Comparison of ENCODE assay signal across 30 cellular contexts in the genomic region with DNA sequence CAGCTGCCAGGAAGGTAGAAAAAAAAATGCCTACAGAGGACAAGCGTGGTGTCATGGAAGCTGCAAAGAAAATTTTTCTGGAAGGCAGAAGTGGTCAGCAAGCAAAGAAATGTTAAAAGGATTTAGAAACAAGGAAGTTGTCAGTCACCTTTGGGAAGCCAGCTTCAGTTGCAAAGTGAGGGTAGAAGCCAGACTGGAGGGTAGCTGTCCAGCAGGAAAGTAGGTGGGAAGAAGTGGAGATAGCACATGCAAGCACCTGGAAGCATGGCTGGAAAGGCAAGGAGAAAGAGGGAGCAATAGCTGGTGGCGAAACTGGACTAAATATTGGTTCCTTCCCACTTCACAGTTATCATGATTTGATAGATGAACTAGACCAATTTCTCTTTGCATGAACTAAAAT.
"Had no signal": no experiment of that assay in that cellular context is flagged by ENCODE, and none has a peak within 500 bp of the region (broad histone marks: within the 10 kb centered on the region; RNA-seq: fewer than 3 reads in every experiment).

No MANE protein-coding gene starts in this region.

- ATAC-seq: activated CD4-positive, CD25-positive, alpha-beta regulatory T cell treated with anti-CD3 and anti-CD28 coated beads, Interleukin-2, amount 50 U/mL, for 24 hours; left lung; pancreas; sciatic nerve had no signal

- FAIRE-seq: islet of Langerhans, pancreas, TTC549, urothelium cell line had no signal

- H3K4me3 ChIP-seq: esophagus squamous epithelium, left lung, lung, pancreas, prostate gland, skin epidermis, thoracic aorta had no signal

- DNase-seq: activated CD4-positive, alpha-beta memory T cell treated with anti-CD3 and anti-CD28 coated beads for 36 hours; activated CD4-positive, alpha-beta T cell treated with anti-CD3 and anti-CD28 coated beads for 48 hours; activated CD8-positive, alpha-beta memory T cell treated with anti-CD3 and anti-CD28 coated beads, Interleukin-2, amount 50 U/mL, for 48 hours; activated gamma-delta T cell; activated naive CD4-positive, alpha-beta T cell treated with anti-CD3 and anti-CD28 coated beads, Interleukin-2, amount 10 ng/mL, durations not matched to agents 7 days and 5 days; activated T-cell treated with anti-CD3 and anti-CD28 coated beads, Interleukin-2, amount 50 U/mL, for 24 hours; amygdala; caudate nucleus; endodermal cell; esophagus squamous epithelium; foreskin melanocyte; left lung; mesendoderm; pancreas; retina; stimulated activated CD4-positive, alpha-beta T cell treated with anti-CD3 and anti-CD28 coated beads, Interleukin-12 subunit alpha, Interleukin-12 subunit beta, amount 100 ng/mL, for 4 hours; stimulated activated CD4-positive, alpha-beta T cell treated with anti-CD3 and anti-CD28 coated beads, Interleukin-4, amount 100 ng/mL, for 1 hour; trophoblast cell; WERI-Rb-1 had no signal

- H3K9me3 ChIP-seq: esophagus squamous epithelium, left lung, pancreas, prostate gland, thoracic aorta had no signal

- H3K27ac ChIP-seq: esophagus squamous epithelium, left lung, pancreas, prostate gland, skin epidermis, thoracic aorta, WERI-Rb-1 had no signal

- H3K36me3 Mint-ChIP-seq: activated CD4-positive, alpha-beta memory T cell treated with anti-CD3 and anti-CD28 coated beads for 36 hours; activated naive CD4-positive, alpha-beta T cell treated with anti-CD3 and anti-CD28 coated beads, Interleukin-2, amount 10 ng/mL, durations not matched to agents 7 days and 5 days had no signal

- H3K27me3 Mint-ChIP-seq: activated T-cell treated with anti-CD3 and anti-CD28 coated beads, Interleukin-2, amount 50 U/mL, for 24 hours; stimulated activated naive CD8-positive, alpha-beta T cell treated with anti-CD3 and anti-CD28 coated beads, Interleukin-15, Interleukin-2, amounts not matched to agents 100 ng/mL and 50 ng/mL, for 24 hours had no signal

- H3K27ac Mint-ChIP-seq: activated CD4-positive, alpha-beta memory T cell treated with anti-CD3 and anti-CD28 coated beads for 36 hours; activated naive CD4-positive, alpha-beta T cell treated with anti-CD3 and anti-CD28 coated beads, Interleukin-2, amount 10 ng/mL, durations not matched to agents 7 days and 5 days; activated T-cell treated with anti-CD3 and anti-CD28 coated beads, Interleukin-2, amount 50 U/mL, for 24 hours; endodermal cell; nephron; stimulated activated naive CD8-positive, alpha-beta T cell treated with anti-CD3 and anti-CD28 coated beads, Interleukin-15, Interleukin-2, amounts not matched to agents 100 ng/mL and 50 ng/mL, for 24 hours had no signal

- H3K4me1 ChIP-seq: esophagus squamous epithelium, pancreas, prostate gland had no signal

- H3K36me3 ChIP-seq: esophagus squamous epithelium, left lung, pancreas, prostate gland, thoracic aorta, WERI-Rb-1 had no signal

- H3K4me1 Mint-ChIP-seq: activated naive CD4-positive, alpha-beta T cell treated with anti-CD3 and anti-CD28 coated beads, Interleukin-2, amount 10 ng/mL, durations not matched to agents 7 days and 5 days; nephron had no signal

- H3K27me3 ChIP-seq: esophagus squamous epithelium, left lung, pancreas had no signal

- H3K4me3 Mint-ChIP-seq: activated CD4-positive, alpha-beta memory T cell treated with anti-CD3 and anti-CD28 coated beads for 36 hours; activated naive CD4-positive, alpha-beta T cell treated with anti-CD3 and anti-CD28 coated beads, Interleukin-2, amount 10 ng/mL, durations not matched to agents 7 days and 5 days; activated T-cell treated with anti-CD3 and anti-CD28 coated beads, Interleukin-2, amount 50 U/mL, for 24 hours; endodermal cell; nephron; stimulated activated naive CD8-positive, alpha-beta T cell treated with anti-CD3 and anti-CD28 coated beads, Interleukin-15, Interleukin-2, amounts not matched to agents 100 ng/mL and 50 ng/mL, for 24 hours had no signal

- H3K9me3 Mint-ChIP-seq: activated CD4-positive, alpha-beta memory T cell treated with anti-CD3 and anti-CD28 coated beads for 36 hours; activated naive CD4-positive, alpha-beta T cell treated with anti-CD3 and anti-CD28 coated beads, Interleukin-2, amount 10 ng/mL, durations not matched to agents 7 days and 5 days; activated T-cell treated with anti-CD3 and anti-CD28 coated beads, Interleukin-2, amount 50 U/mL, for 24 hours; endodermal cell; nephron; stimulated activated naive CD8-positive, alpha-beta T cell treated with anti-CD3 and anti-CD28 coated beads, Interleukin-15, Interleukin-2, amounts not matched to agents 100 ng/mL and 50 ng/mL, for 24 hours had no signal
